Comparison of ENCODE assay signal across 14 cellular contexts in genomic region chr3:134366221-134366927, GRCh38. TPM values are rescaled to one million over a fixed set of nuclear protein-coding genes. Genes with fewer than 3 reads are reported as not detected.
DNase-seq lines count a peak whose midpoint lies in the region; ATAC-seq and TF ChIP-seq lines count a peak whose summit lies in the region.
"Had no signal": no experiment of that assay in that cellular context is flagged by ENCODE, and none has a peak within 500 bp of the region (broad histone marks: within the 10 kb centered on the region; RNA-seq: fewer than 3 reads in every experiment).

No MANE protein-coding gene starts in this region.

- DNase-seq in ELF-1 (ENCODE audit: low read depth, low spot score), result peak; percentile 7
- DNase-seq in body of pancreas, result no peak
- peak; percentile 54 for DNase-seq in spleen
- no peak for DNase-seq in effector memory CD8-positive, alpha-beta T cell
- no peak for DNase-seq in LoVo (ENCODE audit: low spot score)
- DNase-seq in activated CD4-positive, alpha-beta T cell treated with anti-CD3 and anti-CD28 coated beads for 1 hour, result no peak
- no peak for DNase-seq in AG08395 (ENCODE audit: low spot score)
- DNase-seq: activated CD4-positive, alpha-beta memory T cell treated with anti-CD3 and anti-CD28 coated beads for 36 hours; CD4-positive, CD25-positive, alpha-beta regulatory T cell; NCI-H1436 treated with DMSO at 0.1 percent for 48 hours; stimulated activated CD4-positive, alpha-beta T cell treated with anti-CD3 and anti-CD28 coated beads, Interleukin-4, amount 100 ng/mL, for 1 hour had no signal

- intact Hi-C loops in body of pancreas (cut with DNase I), result loop anchor here (5.0 kb wide), 1 partner anchor 49 kb away; no protein-coding TSS in a partner anchor
- intact Hi-C loops in spleen (cut with DNase I; ENCODE audit: low total_unique reads), result no loop called here

- no peaks in the 10 kb centered on the region for H3K27me3 ChIP-seq in body of pancreas
- no peaks in the 10 kb centered on the region for H3K27me3 ChIP-seq in layer of hippocampus (ENCODE audit: control insufficient read depth, insufficient read depth, low read length)
- H3K27me3 ChIP-seq in spleen (replicated peaks in 1 of 7), result peaks cover 0 to 29% (median 6%) of the 10 kb centered on the region in 7 donors

- H3K36me3 ChIP-seq in body of pancreas (replicated peaks in 1 of 2; ENCODE audit: insufficient read depth in 1 of 2, low read depth in 2 of 2) (peaks cover 7 to 18% of the 10 kb centered on the region in 2 donors), spleen (peaks cover 0 to 91% (median 33%) of the 10 kb centered on the region in 6 donors)

- no peak for ATAC-seq in body of pancreas
- no peak for ATAC-seq in effector memory CD8-positive, alpha-beta T cell (replicated peaks)
- ATAC-seq: activated naive CD4-positive, alpha-beta T cell treated with anti-CD3 and anti-CD28 coated beads, Interleukin-2, amount 50 U/mL, for 72 hours had no signal

- no peak for TF ChIP-seq POLR2A in body of pancreas (IDR thresholded peaks at IDR 0.05)
- TF ChIP-seq POLR2A in spleen (IDR thresholded peaks at IDR 0.05), result no peak

- H3K36me3 Mint-ChIP-seq in effector memory CD8-positive, alpha-beta T cell (ENCODE audit: insufficient read depth), result peaks cover 4% of the 10 kb centered on the region
- H3K36me3 Mint-ChIP-seq: activated CD4-positive, alpha-beta memory T cell treated with anti-CD3 and anti-CD28 coated beads for 36 hours; activated naive CD4-positive, alpha-beta T cell treated with anti-CD3 and anti-CD28 coated beads, Interleukin-2, amount 50 U/mL, for 72 hours; CD4-positive, CD25-positive, alpha-beta regulatory T cell had no signal

- H3K4me1 ChIP-seq in body of pancreas (peaks cover 97% of the 10 kb centered on the region), spleen (peaks cover 40 to 100% (median 80%) of the 10 kb centered on the region in 6 donors)

- H3K4me3 ChIP-seq in body of pancreas (no peak overlapping the region), spleen (no peak overlapping the region)

- H3K9me3 Mint-ChIP-seq in effector memory CD8-positive, alpha-beta T cell, result no peaks in the 10 kb centered on the region
- H3K9me3 Mint-ChIP-seq: activated CD4-positive, alpha-beta memory T cell treated with anti-CD3 and anti-CD28 coated beads for 36 hours; activated naive CD4-positive, alpha-beta T cell treated with anti-CD3 and anti-CD28 coated beads, Interleukin-2, amount 50 U/mL, for 72 hours had no signal

- H3K27ac ChIP-seq in body of pancreas, result peak overlapping the region in 3 of 4 donors; percentile 98 to 99 (median 98)
- peak overlapping the region; percentile 98 for H3K27ac ChIP-seq in layer of hippocampus (ENCODE audit: low read depth, low read length)
- peak overlapping the region in 6 of 8 donors; percentile 58 to 96 (median 79) for H3K27ac ChIP-seq in spleen

- peaks cover 20 to 23% of the 10 kb centered on the region in 2 donors for H3K4me1 Mint-ChIP-seq in effector memory CD8-positive, alpha-beta T cell (ENCODE audit: low read depth in 2 of 2)

- peak overlapping the region in 1 of 2 donors; percentile 53 for H3K27ac Mint-ChIP-seq in effector memory CD8-positive, alpha-beta T cell
- H3K27ac Mint-ChIP-seq: activated CD4-positive, alpha-beta memory T cell treated with anti-CD3 and anti-CD28 coated beads for 36 hours; activated naive CD4-positive, alpha-beta T cell treated with anti-CD3 and anti-CD28 coated beads, Interleukin-2, amount 50 U/mL, for 72 hours had no signal

- 84 to 86% methylated on average over 10 to 13 of the region's 13 CpGs for WGBS in body of pancreas, 2 donors
- WGBS in spleen, 5 donors, result 77 to 92% (median 89%) methylated on average over 11 to 13 of the region's 13 CpGs

- H3K4me3 Mint-ChIP-seq in effector memory CD8-positive, alpha-beta T cell, result no peak overlapping the region
- H3K4me3 Mint-ChIP-seq: activated CD4-positive, alpha-beta memory T cell treated with anti-CD3 and anti-CD28 coated beads for 36 hours; CD4-positive, CD25-positive, alpha-beta regulatory T cell had no signal

- TF ChIP-seq CTCF in body of pancreas (IDR thresholded peaks at IDR 0.05) (no peak), spleen (IDR thresholded peaks at IDR 0.05 in 8 of 11, conservative IDR thresholded peaks at IDR 0.05 in 3 of 11) (no peak)

- H3K27me3 Mint-ChIP-seq in effector memory CD8-positive, alpha-beta T cell, result peaks cover 0 to 3% of the 10 kb centered on the region in 2 donors

- H3K9me3 ChIP-seq in body of pancreas (no peaks in the 10 kb centered on the region), spleen (no peaks in the 10 kb centered on the region)

RNA-seq across cellular contexts. Expression of gene AMOTL2, which starts 7.9 kb away (rescaled TPM):
- total RNA-seq in body of pancreas (10 to 100 TPM; 65.1 to 71.5 TPM), spleen (10 to 100 TPM; 27.5 to 83.4 (median 53.1) TPM)
- 10 to 100 TPM in 1 of 3 donors, 1 to 10 TPM in 2; 3.8 to 15.7 (median 6.0) TPM for polyA plus RNA-seq in spleen
- total RNA-seq: CD4-positive, CD25-positive, alpha-beta regulatory T cell; T-helper 1 cell treated with Interleukin-12 subunit alpha and Interleukin-12 subunit beta and Interleukin-4 antibody, amounts not matched to agents 30 ng/mL and 1 ng/mL, for 36 hours had no signal
- polyA plus RNA-seq: CD4-positive, CD25-positive, alpha-beta regulatory T cell had no signal

Comparison
In these comparisons a context has a peak if more than half of its experiments do, and no peak if none do; other contexts are left out.
1. DNase-seq: peak in ELF-1 (single experiment) and spleen (single experiment); none in body of pancreas (0 of 4), effector memory CD8-positive, alpha-beta T cell (0 of 3), LoVo (single experiment), activated CD4-positive, alpha-beta T cell treated with anti-CD3 and anti-CD28 coated beads for 1 hour (single experiment) and AG08395 (single experiment).
2. Peak in every context shown above with its lines, with median percentiles within 50 percentile points of each other: H3K27ac ChIP-seq.